Comparison of ENCODE assay signal across 8 cellular contexts in genomic region chr10:110918633-110919348, GRCh38. TPM values are rescaled to one million over a fixed set of nuclear protein-coding genes. Genes with fewer than 3 reads are reported as not detected.
DNase-seq lines count a peak whose midpoint lies in the region; TF ChIP-seq lines count a peak whose summit lies in the region.

Gene BBIP1 (minus strand): TSS chr10:110919180. CDS start chr10:110918157, 1,023 bp downstream.

- H3K4me1 ChIP-seq in Loucy (ENCODE audit: insufficient read depth, low read length, poor library complexity, severe bottlenecking), result peaks cover 29% of the 10 kb centered on the region
- peaks cover 6% of the 10 kb centered on the region for H3K4me1 ChIP-seq in SJCRH30

- H3K4me3 ChIP-seq in Loucy (ENCODE audit: low read length, poor library complexity, severe bottlenecking) (peak within 1 kb of the TSS; percentile 96), SJCRH30 (peak within 1 kb of the TSS; percentile 84), brain microvascular endothelial cell (ENCODE audit: low read depth, low read length) (peak within 1 kb of the TSS; percentile 83)

- in situ Hi-C loops in brain microvascular endothelial cell (cut with HindIII; ENCODE audit: low pct_ligation_motif_present, low sequenced_read_pairs), result no loop called here

- TF ChIP-seq CTCF in Loucy (conservative IDR thresholded peaks at IDR 0.05; ENCODE audit: low read length) (no peak), brain microvascular endothelial cell (IDR thresholded peaks at IDR 0.05; ENCODE audit: low read depth, low read length, missing control alignments) (no peak)

- H3K27me3 ChIP-seq in Loucy (ENCODE audit: insufficient read depth, low read length, poor library complexity, severe bottlenecking) (no peaks in the 10 kb centered on the region), SJCRH30 (no peaks in the 10 kb centered on the region), brain microvascular endothelial cell (replicated peaks) (no peaks in the 10 kb centered on the region)

- H3K27ac ChIP-seq in SJCRH30, result peak within 1 kb of the TSS; percentile 88
- peak within 1 kb of the TSS; percentile 98 for H3K27ac ChIP-seq in brain microvascular endothelial cell

- peak within 1 kb of the TSS; percentile 93 for H2AFZ ChIP-seq in Loucy (ENCODE audit: low read length)

- peaks cover 52% of the 10 kb centered on the region for H3K79me2 ChIP-seq in Loucy (ENCODE audit: insufficient read depth, low read length)

- H4K20me1 ChIP-seq in Loucy (ENCODE audit: insufficient read depth, low read length, poor library complexity, severe bottlenecking), result peaks cover 37% of the 10 kb centered on the region

- H3K9me2 ChIP-seq in Loucy (replicated peaks; ENCODE audit: low read depth, low read length), result no peaks in the 10 kb centered on the region

- peak within 1 kb of the TSS; percentile 94 for H3K4me2 ChIP-seq in Loucy (ENCODE audit: low read depth, low read length, poor library complexity, severe bottlenecking)

- H3K9ac ChIP-seq in Loucy (ENCODE audit: low read depth, low read length, poor library complexity, severe bottlenecking), result peak within 1 kb of the TSS; percentile 90

- H3K36me3 ChIP-seq in Loucy (ENCODE audit: insufficient read depth, low read length) (no peaks in the 10 kb centered on the region), SJCRH30 (no peaks in the 10 kb centered on the region), brain microvascular endothelial cell (replicated peaks) (no peaks in the 10 kb centered on the region)

- DNase-seq in NK-92 treated with Interleukin-12 subunit alpha and Interleukin-12 subunit beta, amount 100 ng/mL, for 24 hours (lab: John Stamatoyannopoulos, UW), result peak; percentile 88
- no peak for DNase-seq in NK-92 (lab: John Stamatoyannopoulos, UW; ENCODE audit: unreplicated experiment)
- peak; percentile 100 for DNase-seq in HCEC 1CT
- DNase-seq in SJCRH30, result peak; percentile 96 to 100
- peak; percentile 100 for DNase-seq in brain microvascular endothelial cell
- DNase-seq in iPS DF 19.7 (ENCODE audit: low read depth, low spot score), result peak; percentile 99
- DNase-seq in retina, result peak; percentile 98

- no peaks in the 10 kb centered on the region for H3K9me3 ChIP-seq in Loucy (ENCODE audit: insufficient read depth, low read depth, low read length)
- H3K9me3 ChIP-seq in SJCRH30 (replicated peaks), result no peaks in the 10 kb centered on the region

- H3F3A ChIP-seq in Loucy (ENCODE audit: low read depth), result no peaks in the 10 kb centered on the region

RNA-seq across cellular contexts. Expression of gene BBIP1, which starts in this region (rescaled TPM):
- 45.0 and 57.0 TPM in 2 replicates for total RNA-seq in SJCRH30 (2014; rRNA removed; shearing (Covaris generic))
